Comparison of ENCODE assay signal across 17 cellular contexts in genomic region chr2:220478305-220479058, GRCh38.
DNase-seq lines count a peak whose midpoint lies in the region; ATAC-seq and TF ChIP-seq lines count a peak whose summit lies in the region.
"Had no signal": no experiment of that assay in that cellular context is flagged by ENCODE, and none has a peak within 500 bp of the region (broad histone marks: within the 10 kb centered on the region; RNA-seq: fewer than 3 reads in every experiment).

No MANE protein-coding gene starts in this region.

- no peaks in the 10 kb centered on the region for H3K36me3 Mint-ChIP-seq in Calu3 (ENCODE audit: insufficient read depth, unreplicated experiment)

- TF ChIP-seq CTCF in Calu3 (IDR thresholded peaks at IDR 0.05; ENCODE audit: unreplicated experiment) (no peak), PC-3 (conservative IDR thresholded peaks at IDR 0.05; ENCODE audit: low read depth, low read length) (no peak)

- no peak overlapping the region for H3K4me3 Mint-ChIP-seq in Calu3 (ENCODE audit: low read depth, unreplicated experiment)

- no peak overlapping the region for H3K4me3 ChIP-seq in PC-3 (ENCODE audit: low read length)
- H3K4me3 ChIP-seq: GM23248, HAP-1 had no signal

- H3K27ac ChIP-seq in PC-3 (ENCODE audit: low read length) = peak overlapping the region; percentile 33
- H3K27ac ChIP-seq: C4-2B, GM23248 had no signal

- DNase-seq in Calu3 (peak; percentile 15), HT-29 (ENCODE audit: low spot score) (peak; percentile 14), PC-3 (peak; percentile 74), left kidney (ENCODE audit: low read depth, low spot score) (peak; percentile 18), MV-4-11 (lab: John Stamatoyannopoulos, UW) (no peak), NCI-H1694 (lab: John Stamatoyannopoulos, UW) (no peak)
- DNase-seq: AML-193, GM23248, NCI-H1105, NCI-H1694 treated with DMSO at 0.1 percent for 48 hours, NCI-H446, NCI-H774, SHP77 treated with DMSO at 0.1 percent for 48 hours, T-helper 1 cell had no signal

- H3K9ac ChIP-seq in PC-3 (ENCODE audit: low read length) = no peak overlapping the region
- H3K9ac ChIP-seq: GM23248 had no signal

- H3K4me1 Mint-ChIP-seq in Calu3 (ENCODE audit: low read depth, unreplicated experiment) = no peaks in the 10 kb centered on the region

- no peaks in the 10 kb centered on the region for H3K36me3 ChIP-seq in PC-3 (ENCODE audit: low read depth, low read length)
- H3K36me3 ChIP-seq: HAP-1 had no signal

- no peak overlapping the region for H2AFZ ChIP-seq in PC-3 (ENCODE audit: low read length)
- H2AFZ ChIP-seq: GM23248 had no signal

- H3F3A ChIP-seq in PC-3 (ENCODE audit: low read length, unreplicated experiment) = no peaks in the 10 kb centered on the region

- ATAC-seq in PC-3 (peak; percentile 33; the same call in 1 of the 2 replicates), GM18861 (IDR thresholded peaks at IDR 0.05; ENCODE audit: unreplicated experiment) (no peak)

- no peaks in the 10 kb centered on the region for H3K9me2 ChIP-seq in PC-3 (replicated peaks; ENCODE audit: low read length)

- peaks cover 12% of the 10 kb centered on the region for H3K4me1 ChIP-seq in PC-3 (ENCODE audit: insufficient read depth, low read length)
- H3K4me1 ChIP-seq: HAP-1 had no signal

- BruUV-seq in Calu3 (replicated peaks; lab: Mats Ljungman, UMichigan) (no TSS peak), PC-3 (replicated peaks; lab: Mats Ljungman, UMichigan) (no TSS peak)

- intact Hi-C loops in Calu3 (cut with micrococcal nuclease; ENCODE audit: unreplicated experiment) (no loop called here), PC-3 (cut with micrococcal nuclease) (no loop called here)

- H4K20me1 ChIP-seq in PC-3 (ENCODE audit: low read length) = no peaks in the 10 kb centered on the region

- POLR2A ChIA-PET in PC-3 (lab: Charles Lee; ENCODE audit: unreplicated experiment) = interaction anchor here (0.7 kb wide), 1 partner anchor 56 kb away, joined by 3 read pairs; no protein-coding TSS in a partner anchor

- no peaks in the 10 kb centered on the region for H3K79me2 ChIP-seq in PC-3 (ENCODE audit: low read length)

- CTCF ChIA-PET in Calu3 (lab: Charles Lee) (no interaction called here), PC-3 (lab: Charles Lee) (no interaction called here)

- H3K4me2 ChIP-seq in PC-3 (ENCODE audit: low read length) = no peak overlapping the region

- no peaks in the 10 kb centered on the region for H3K27me3 ChIP-seq in PC-3 (ENCODE audit: low read length)

- H3K9me3 Mint-ChIP-seq in Calu3 (ENCODE audit: low read depth, unreplicated experiment) = peaks cover 3% of the 10 kb centered on the region

- H3K27ac Mint-ChIP-seq in Calu3 (ENCODE audit: unreplicated experiment) = no peak overlapping the region

- H3K9me3 ChIP-seq in PC-3 (ENCODE audit: low read length) = no peaks in the 10 kb centered on the region
- H3K9me3 ChIP-seq: HAP-1 had no signal

- no peaks in the 10 kb centered on the region for H3K27me3 Mint-ChIP-seq in Calu3 (ENCODE audit: unreplicated experiment)

Comparison
In these comparisons a context has a peak if more than half of its experiments do, and no peak if none do; other contexts are left out.
1. DNase-seq: peak in Calu3 (single experiment), HT-29 (single experiment), PC-3 (single experiment) and left kidney (single experiment); none in MV-4-11 (single experiment) and NCI-H1694 (single experiment).